1 cellular context compared by ENCODE assay signal in the genomic region with DNA sequence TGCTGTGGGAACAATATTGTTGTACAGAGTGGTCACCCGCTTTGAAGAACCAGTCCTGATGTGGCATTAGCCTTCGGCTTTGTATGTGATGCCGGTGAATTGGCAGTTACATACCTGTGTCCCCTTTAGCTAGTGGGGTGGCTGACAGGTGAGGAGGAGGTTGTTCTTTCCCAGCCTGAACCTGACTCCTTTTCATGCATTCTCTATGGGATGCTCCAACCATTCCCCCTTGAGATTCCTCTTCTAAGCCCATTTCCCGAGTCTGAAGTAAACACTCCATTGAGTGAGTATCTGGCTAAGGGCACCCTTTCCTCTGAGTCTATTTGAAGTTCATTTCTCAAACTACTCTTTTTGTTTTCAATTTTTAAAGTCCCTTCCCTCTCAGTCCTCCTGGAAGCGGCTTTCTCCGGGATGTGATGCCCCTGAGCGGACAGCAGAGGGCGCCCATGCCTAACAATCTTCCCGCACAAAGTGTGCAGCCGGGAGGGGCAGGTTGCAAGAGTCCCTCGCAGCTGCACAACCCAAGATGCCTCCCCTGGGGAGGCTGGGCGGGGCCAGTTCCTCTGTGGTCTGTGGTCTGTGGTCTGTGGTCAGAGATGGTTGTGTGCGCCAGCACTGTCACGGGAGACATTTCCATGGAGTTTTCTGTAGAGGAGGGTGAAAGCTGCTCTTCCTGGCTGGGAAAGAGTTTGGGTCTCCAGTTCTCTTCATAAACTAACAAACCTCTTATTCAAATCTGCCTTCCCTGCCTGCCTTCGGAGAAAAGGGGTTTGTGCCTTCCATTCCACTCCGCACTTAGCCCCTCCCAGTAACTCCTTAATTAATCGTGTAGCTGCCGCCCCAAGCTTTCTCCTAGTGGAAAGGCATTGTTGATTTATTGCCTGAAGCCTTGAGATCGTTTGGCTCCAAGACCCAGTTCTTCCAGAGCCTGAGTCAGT.
TF ChIP-seq lines count a peak whose summit lies in the region.

No MANE protein-coding gene starts in this region.

TF ChIP-seq in liver, 16 proteins besides CTCF, POLR2A, EP300 and RAD21 (continued from another document):
- TF ChIP-seq, protein P1, sequence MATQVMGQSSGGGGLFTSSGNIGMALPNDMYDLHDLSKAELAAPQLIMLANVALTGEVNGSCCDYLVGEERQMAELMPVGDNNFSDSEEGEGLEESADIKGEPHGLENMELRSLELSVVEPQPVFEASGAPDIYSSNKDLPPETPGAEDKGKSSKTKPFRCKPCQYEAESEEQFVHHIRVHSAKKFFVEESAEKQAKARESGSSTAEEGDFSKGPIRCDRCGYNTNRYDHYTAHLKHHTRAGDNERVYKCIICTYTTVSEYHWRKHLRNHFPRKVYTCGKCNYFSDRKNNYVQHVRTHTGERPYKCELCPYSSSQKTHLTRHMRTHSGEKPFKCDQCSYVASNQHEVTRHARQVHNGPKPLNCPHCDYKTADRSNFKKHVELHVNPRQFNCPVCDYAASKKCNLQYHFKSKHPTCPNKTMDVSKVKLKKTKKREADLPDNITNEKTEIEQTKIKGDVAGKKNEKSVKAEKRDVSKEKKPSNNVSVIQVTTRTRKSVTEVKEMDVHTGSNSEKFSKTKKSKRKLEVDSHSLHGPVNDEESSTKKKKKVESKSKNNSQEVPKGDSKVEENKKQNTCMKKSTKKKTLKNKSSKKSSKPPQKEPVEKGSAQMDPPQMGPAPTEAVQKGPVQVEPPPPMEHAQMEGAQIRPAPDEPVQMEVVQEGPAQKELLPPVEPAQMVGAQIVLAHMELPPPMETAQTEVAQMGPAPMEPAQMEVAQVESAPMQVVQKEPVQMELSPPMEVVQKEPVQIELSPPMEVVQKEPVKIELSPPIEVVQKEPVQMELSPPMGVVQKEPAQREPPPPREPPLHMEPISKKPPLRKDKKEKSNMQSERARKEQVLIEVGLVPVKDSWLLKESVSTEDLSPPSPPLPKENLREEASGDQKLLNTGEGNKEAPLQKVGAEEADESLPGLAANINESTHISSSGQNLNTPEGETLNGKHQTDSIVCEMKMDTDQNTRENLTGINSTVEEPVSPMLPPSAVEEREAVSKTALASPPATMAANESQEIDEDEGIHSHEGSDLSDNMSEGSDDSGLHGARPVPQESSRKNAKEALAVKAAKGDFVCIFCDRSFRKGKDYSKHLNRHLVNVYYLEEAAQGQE (IDR thresholded peaks at IDR 0.05) = no peak
